In the genomic region with DNA sequence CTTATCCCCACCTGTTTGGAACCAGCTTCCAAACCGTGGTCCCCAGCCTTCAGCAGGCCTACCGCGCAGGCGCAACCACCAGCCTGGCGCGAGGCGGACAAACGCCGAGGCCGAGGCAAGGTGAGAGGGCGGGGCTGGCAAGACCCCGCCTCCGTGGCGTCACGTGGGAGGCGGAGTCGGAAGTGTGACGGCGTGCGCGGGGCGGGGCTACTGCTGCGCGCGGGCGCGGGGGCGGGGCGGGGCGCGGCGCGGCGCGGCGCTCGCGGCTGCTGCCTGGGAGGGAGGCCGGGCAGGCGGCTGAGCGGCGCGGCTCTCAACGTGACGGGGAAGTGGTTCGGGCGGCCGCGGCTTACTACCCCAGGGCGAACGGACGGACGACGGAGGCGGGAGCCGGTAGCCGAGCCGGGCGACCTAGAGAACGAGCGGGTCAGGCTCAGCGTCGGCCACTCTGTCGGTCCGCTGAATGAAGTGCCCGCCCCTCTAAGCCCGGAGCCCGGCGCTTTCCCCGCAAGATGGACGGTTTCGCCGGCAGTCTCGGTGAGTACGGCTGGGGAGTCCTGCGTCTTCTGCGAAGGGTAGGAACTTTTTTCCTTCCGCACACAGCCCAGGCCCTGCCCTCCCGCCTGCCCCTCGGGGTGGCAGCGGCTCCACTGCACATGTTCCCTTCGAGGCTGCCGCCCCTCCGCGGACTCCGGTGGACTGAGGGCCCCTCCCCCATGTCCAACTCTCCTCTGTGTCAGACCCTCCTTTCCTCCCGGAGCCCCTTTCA, we compare ENCODE assay signal across 1 cellular context.
A peak's percentile ranks its signal among the peaks of the same experiment; 100 is the strongest.
TF ChIP-seq lines count a peak whose summit lies in the region.

A gene with protein sequence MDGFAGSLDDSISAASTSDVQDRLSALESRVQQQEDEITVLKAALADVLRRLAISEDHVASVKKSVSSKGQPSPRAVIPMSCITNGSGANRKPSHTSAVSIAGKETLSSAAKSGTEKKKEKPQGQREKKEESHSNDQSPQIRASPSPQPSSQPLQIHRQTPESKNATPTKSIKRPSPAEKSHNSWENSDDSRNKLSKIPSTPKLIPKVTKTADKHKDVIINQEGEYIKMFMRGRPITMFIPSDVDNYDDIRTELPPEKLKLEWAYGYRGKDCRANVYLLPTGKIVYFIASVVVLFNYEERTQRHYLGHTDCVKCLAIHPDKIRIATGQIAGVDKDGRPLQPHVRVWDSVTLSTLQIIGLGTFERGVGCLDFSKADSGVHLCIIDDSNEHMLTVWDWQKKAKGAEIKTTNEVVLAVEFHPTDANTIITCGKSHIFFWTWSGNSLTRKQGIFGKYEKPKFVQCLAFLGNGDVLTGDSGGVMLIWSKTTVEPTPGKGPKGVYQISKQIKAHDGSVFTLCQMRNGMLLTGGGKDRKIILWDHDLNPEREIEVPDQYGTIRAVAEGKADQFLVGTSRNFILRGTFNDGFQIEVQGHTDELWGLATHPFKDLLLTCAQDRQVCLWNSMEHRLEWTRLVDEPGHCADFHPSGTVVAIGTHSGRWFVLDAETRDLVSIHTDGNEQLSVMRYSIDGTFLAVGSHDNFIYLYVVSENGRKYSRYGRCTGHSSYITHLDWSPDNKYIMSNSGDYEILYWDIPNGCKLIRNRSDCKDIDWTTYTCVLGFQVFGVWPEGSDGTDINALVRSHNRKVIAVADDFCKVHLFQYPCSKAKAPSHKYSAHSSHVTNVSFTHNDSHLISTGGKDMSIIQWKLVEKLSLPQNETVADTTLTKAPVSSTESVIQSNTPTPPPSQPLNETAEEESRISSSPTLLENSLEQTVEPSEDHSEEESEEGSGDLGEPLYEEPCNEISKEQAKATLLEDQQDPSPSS (plus strand): TSS at position 254 of the 769 bp plus-strand sequence. CDS start 259 bp downstream, at position 513.

TF ChIP-seq in HepG2, 621 proteins besides CTCF, POLR2A, EP300 and RAD21 (continued from another document and continues in another):
- TF ChIP-seq, protein P1, sequence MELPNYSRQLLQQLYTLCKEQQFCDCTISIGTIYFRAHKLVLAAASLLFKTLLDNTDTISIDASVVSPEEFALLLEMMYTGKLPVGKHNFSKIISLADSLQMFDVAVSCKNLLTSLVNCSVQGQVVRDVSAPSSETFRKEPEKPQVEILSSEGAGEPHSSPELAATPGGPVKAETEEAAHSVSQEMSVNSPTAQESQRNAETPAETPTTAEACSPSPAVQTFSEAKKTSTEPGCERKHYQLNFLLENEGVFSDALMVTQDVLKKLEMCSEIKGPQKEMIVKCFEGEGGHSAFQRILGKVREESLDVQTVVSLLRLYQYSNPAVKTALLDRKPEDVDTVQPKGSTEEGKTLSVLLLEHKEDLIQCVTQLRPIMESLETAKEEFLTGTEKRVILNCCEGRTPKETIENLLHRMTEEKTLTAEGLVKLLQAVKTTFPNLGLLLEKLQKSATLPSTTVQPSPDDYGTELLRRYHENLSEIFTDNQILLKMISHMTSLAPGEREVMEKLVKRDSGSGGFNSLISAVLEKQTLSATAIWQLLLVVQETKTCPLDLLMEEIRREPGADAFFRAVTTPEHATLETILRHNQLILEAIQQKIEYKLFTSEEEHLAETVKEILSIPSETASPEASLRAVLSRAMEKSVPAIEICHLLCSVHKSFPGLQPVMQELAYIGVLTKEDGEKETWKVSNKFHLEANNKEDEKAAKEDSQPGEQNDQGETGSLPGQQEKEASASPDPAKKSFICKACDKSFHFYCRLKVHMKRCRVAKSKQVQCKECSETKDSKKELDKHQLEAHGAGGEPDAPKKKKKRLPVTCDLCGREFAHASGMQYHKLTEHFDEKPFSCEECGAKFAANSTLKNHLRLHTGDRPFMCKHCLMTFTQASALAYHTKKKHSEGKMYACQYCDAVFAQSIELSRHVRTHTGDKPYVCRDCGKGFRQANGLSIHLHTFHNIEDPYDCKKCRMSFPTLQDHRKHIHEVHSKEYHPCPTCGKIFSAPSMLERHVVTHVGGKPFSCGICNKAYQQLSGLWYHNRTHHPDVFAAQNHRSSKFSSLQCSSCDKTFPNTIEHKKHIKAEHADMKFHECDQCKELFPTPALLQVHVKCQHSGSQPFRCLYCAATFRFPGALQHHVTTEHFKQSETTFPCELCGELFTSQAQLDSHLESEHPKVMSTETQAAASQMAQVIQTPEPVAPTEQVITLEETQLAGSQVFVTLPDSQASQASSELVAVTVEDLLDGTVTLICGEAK (IDR thresholded peaks at IDR 0.05): no peak
- TF ChIP-seq, protein P1 (CRISPR knock-in tag; IDR thresholded peaks at IDR 0.05): peak; percentile 31
- TF ChIP-seq SP1 (IDR thresholded peaks at IDR 0.05) (no peak), SP1 (CRISPR knock-in tag; IDR thresholded peaks at IDR 0.05) (peak; percentile 99), MAFG (CRISPR knock-in tag; IDR thresholded peaks at IDR 0.05) (no peak), RBFOX2 (IDR thresholded peaks at IDR 0.05; ENCODE audit: low read depth, low read length) (peak; percentile 98), PRMT3 (CRISPR knock-in tag; IDR thresholded peaks at IDR 0.05; ENCODE audit: borderline replicate concordance, low read depth) (no peak), SP5 (CRISPR knock-in tag; IDR thresholded peaks at IDR 0.05; ENCODE audit: borderline replicate concordance, low read depth) (peak; percentile 81), AHR (CRISPR knock-in tag; IDR thresholded peaks at IDR 0.05) (peak; percentile 79), DR1 (CRISPR knock-in tag; IDR thresholded peaks at IDR 0.05) (no peak), ESRRA (CRISPR knock-in tag; IDR thresholded peaks at IDR 0.05; ENCODE audit: low read depth) (peak; percentile 87), NFATC3 (CRISPR knock-in tag; IDR thresholded peaks at IDR 0.05) (0 out of 2 replicates have a peak, but pooled peaks have one; percentile 71), IKZF4 (CRISPR knock-in tag; IDR thresholded peaks at IDR 0.05; ENCODE audit: borderline replicate concordance, low read depth, not compliant biosample characterization) (peak; percentile 93), HMG20B (CRISPR knock-in tag; conservative IDR thresholded peaks at IDR 0.05) (no peak; the same call in 1 of the 2 replicates), ZNF205 (CRISPR knock-in tag; IDR thresholded peaks at IDR 0.05) (peak; percentile 34; the same call in 1 of the 2 replicates), STAG1 (CRISPR knock-in tag; IDR thresholded peaks at IDR 0.05) (peak; percentile 12), ZNF75D (CRISPR knock-in tag; IDR thresholded peaks at IDR 0.05; ENCODE audit: borderline replicate concordance) (no peak), ZSCAN31 (CRISPR knock-in tag; IDR thresholded peaks at IDR 0.05; ENCODE audit: low read depth) (peak; percentile 88; the same call in 1 of the 2 replicates), FOXA3 (CRISPR knock-in tag; IDR thresholded peaks at IDR 0.05) (peak; percentile 57), FOXO1 (CRISPR knock-in tag; IDR thresholded peaks at IDR 0.05) (peak; percentile 5; the same call in 1 of the 2 replicates), ZNF563 (CRISPR knock-in tag; IDR thresholded peaks at IDR 0.05) (peak; percentile 72; the same call in 1 of the 2 replicates), TMF1 (CRISPR knock-in tag; IDR thresholded peaks at IDR 0.05; ENCODE audit: low read depth) (peak; percentile 88), ZNF674 (CRISPR knock-in tag; IDR thresholded peaks at IDR 0.05; ENCODE audit: low read depth) (peak; percentile 78; the same call in 1 of the 2 replicates), ZNF253 (CRISPR knock-in tag; IDR thresholded peaks at IDR 0.05; ENCODE audit: borderline replicate concordance) (no peak; the same call in 1 of the 2 replicates), RBM39 (IDR thresholded peaks at IDR 0.05; ENCODE audit: low read depth, low read length, poor library complexity, severe bottlenecking) (peak; percentile 95), XRCC5 (optimal IDR thresholded peaks at IDR 0.05; ENCODE audit: low read length) (peak; percentile 36), HNRNPL (IDR thresholded peaks at IDR 0.05; ENCODE audit: low read depth, low read length) (peak; percentile 92), AGO1 (IDR thresholded peaks at IDR 0.05; ENCODE audit: low read depth, low read length, poor library complexity, severe bottlenecking) (peak; percentile 50), ZNF160 (CRISPR knock-in tag; IDR thresholded peaks at IDR 0.05) (peak; percentile 54), ZNF501 (CRISPR knock-in tag; IDR thresholded peaks at IDR 0.05) (peak; percentile 61)
- TF ChIP-seq, protein P2, sequence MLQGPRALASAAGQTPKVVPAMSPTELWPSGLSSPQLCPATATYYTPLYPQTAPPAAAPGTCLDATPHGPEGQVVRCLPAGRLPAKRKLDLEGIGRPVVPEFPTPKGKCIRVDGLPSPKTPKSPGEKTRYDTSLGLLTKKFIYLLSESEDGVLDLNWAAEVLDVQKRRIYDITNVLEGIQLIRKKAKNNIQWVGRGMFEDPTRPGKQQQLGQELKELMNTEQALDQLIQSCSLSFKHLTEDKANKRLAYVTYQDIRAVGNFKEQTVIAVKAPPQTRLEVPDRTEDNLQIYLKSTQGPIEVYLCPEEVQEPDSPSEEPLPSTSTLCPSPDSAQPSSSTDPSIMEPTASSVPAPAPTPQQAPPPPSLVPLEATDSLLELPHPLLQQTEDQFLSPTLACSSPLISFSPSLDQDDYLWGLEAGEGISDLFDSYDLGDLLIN (CRISPR knock-in tag; IDR thresholded peaks at IDR 0.05; ENCODE audit: borderline replicate concordance): peak; percentile 87; the same call in 1 of the 2 replicates
- TF ChIP-seq, protein P3, sequence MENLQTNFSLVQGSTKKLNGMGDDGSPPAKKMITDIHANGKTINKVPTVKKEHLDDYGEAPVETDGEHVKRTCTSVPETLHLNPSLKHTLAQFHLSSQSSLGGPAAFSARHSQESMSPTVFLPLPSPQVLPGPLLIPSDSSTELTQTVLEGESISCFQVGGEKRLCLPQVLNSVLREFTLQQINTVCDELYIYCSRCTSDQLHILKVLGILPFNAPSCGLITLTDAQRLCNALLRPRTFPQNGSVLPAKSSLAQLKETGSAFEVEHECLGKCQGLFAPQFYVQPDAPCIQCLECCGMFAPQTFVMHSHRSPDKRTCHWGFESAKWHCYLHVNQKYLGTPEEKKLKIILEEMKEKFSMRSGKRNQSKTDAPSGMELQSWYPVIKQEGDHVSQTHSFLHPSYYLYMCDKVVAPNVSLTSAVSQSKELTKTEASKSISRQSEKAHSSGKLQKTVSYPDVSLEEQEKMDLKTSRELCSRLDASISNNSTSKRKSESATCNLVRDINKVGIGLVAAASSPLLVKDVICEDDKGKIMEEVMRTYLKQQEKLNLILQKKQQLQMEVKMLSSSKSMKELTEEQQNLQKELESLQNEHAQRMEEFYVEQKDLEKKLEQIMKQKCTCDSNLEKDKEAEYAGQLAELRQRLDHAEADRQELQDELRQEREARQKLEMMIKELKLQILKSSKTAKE (CRISPR knock-in tag; IDR thresholded peaks at IDR 0.05; ENCODE audit: borderline replicate concordance): peak; percentile 76
- TF ChIP-seq, protein P4, sequence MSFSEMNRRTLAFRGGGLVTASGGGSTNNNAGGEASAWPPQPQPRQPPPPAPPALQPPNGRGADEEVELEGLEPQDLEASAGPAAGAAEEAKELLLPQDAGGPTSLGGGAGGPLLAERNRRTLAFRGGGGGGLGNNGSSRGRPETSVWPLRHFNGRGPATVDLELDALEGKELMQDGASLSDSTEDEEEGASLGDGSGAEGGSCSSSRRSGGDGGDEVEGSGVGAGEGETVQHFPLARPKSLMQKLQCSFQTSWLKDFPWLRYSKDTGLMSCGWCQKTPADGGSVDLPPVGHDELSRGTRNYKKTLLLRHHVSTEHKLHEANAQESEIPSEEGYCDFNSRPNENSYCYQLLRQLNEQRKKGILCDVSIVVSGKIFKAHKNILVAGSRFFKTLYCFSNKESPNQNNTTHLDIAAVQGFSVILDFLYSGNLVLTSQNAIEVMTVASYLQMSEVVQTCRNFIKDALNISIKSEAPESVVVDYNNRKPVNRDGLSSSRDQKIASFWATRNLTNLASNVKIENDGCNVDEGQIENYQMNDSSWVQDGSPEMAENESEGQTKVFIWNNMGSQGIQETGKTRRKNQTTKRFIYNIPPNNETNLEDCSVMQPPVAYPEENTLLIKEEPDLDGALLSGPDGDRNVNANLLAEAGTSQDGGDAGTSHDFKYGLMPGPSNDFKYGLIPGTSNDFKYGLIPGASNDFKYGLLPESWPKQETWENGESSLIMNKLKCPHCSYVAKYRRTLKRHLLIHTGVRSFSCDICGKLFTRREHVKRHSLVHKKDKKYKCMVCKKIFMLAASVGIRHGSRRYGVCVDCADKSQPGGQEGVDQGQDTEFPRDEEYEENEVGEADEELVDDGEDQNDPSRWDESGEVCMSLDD (CRISPR knock-in tag; IDR thresholded peaks at IDR 0.05; ENCODE audit: borderline replicate concordance): peak; percentile 87
- TF ChIP-seq, protein P5, sequence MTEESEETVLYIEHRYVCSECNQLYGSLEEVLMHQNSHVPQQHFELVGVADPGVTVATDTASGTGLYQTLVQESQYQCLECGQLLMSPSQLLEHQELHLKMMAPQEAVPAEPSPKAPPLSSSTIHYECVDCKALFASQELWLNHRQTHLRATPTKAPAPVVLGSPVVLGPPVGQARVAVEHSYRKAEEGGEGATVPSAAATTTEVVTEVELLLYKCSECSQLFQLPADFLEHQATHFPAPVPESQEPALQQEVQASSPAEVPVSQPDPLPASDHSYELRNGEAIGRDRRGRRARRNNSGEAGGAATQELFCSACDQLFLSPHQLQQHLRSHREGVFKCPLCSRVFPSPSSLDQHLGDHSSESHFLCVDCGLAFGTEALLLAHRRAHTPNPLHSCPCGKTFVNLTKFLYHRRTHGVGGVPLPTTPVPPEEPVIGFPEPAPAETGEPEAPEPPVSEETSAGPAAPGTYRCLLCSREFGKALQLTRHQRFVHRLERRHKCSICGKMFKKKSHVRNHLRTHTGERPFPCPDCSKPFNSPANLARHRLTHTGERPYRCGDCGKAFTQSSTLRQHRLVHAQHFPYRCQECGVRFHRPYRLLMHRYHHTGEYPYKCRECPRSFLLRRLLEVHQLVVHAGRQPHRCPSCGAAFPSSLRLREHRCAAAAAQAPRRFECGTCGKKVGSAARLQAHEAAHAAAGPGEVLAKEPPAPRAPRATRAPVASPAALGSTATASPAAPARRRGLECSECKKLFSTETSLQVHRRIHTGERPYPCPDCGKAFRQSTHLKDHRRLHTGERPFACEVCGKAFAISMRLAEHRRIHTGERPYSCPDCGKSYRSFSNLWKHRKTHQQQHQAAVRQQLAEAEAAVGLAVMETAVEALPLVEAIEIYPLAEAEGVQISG (CRISPR knock-in tag; IDR thresholded peaks at IDR 0.05): peak; percentile 46
